ENCODE assay signal across 1 cellular context in the genomic region with DNA sequence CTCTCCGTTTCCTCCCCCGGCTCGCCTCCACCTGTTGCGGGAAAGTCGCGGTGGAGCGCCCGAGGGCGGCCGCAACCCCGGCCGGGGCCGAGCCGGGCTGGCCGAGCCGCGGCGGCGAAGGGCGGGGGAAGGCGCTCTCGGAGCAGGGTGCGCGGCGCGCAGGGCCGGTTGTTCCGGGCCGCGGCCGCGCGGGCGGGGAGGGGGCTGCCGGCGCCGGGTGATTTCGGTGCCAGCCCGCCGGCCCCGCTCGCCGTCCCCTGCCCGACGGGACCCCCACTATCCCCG.
TF ChIP-seq lines count a peak whose summit lies in the region.

No MANE protein-coding gene starts in this region.

TF ChIP-seq in HepG2, 621 proteins besides CTCF, POLR2A, EP300 and RAD21 (continued from another document):
- TF ChIP-seq EED (CRISPR knock-in tag; IDR thresholded peaks at IDR 0.05) (no peak), TARDBP (CRISPR knock-in tag; IDR thresholded peaks at IDR 0.05) (no peak), ZNF30 (CRISPR knock-in tag; IDR thresholded peaks at IDR 0.05) (no peak), SP140L (CRISPR knock-in tag; IDR thresholded peaks at IDR 0.05; ENCODE audit: borderline replicate concordance) (no peak), TOE1 (CRISPR knock-in tag; IDR thresholded peaks at IDR 0.05) (no peak), ETV6 (CRISPR knock-in tag; conservative IDR thresholded peaks at IDR 0.05) (no peak), ZFX (CRISPR knock-in tag; IDR thresholded peaks at IDR 0.05; ENCODE audit: low read depth) (no peak), FIP1L1 (IDR thresholded peaks at IDR 0.05; ENCODE audit: borderline replicate concordance, insufficient read depth, low read depth, low read length) (no peak), ZNF749 (CRISPR knock-in tag; IDR thresholded peaks at IDR 0.05; ENCODE audit: borderline replicate concordance) (no peak), ZNF136 (CRISPR knock-in tag; IDR thresholded peaks at IDR 0.05; ENCODE audit: low read depth) (no peak)
- TF ChIP-seq, protein P1, sequence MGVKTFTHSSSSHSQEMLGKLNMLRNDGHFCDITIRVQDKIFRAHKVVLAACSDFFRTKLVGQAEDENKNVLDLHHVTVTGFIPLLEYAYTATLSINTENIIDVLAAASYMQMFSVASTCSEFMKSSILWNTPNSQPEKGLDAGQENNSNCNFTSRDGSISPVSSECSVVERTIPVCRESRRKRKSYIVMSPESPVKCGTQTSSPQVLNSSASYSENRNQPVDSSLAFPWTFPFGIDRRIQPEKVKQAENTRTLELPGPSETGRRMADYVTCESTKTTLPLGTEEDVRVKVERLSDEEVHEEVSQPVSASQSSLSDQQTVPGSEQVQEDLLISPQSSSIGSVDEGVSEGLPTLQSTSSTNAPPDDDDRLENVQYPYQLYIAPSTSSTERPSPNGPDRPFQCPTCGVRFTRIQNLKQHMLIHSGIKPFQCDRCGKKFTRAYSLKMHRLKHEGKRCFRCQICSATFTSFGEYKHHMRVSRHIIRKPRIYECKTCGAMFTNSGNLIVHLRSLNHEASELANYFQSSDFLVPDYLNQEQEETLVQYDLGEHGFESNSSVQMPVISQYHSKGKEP (CRISPR knock-in tag; IDR thresholded peaks at IDR 0.05): no peak
- TF ChIP-seq, protein P2, sequence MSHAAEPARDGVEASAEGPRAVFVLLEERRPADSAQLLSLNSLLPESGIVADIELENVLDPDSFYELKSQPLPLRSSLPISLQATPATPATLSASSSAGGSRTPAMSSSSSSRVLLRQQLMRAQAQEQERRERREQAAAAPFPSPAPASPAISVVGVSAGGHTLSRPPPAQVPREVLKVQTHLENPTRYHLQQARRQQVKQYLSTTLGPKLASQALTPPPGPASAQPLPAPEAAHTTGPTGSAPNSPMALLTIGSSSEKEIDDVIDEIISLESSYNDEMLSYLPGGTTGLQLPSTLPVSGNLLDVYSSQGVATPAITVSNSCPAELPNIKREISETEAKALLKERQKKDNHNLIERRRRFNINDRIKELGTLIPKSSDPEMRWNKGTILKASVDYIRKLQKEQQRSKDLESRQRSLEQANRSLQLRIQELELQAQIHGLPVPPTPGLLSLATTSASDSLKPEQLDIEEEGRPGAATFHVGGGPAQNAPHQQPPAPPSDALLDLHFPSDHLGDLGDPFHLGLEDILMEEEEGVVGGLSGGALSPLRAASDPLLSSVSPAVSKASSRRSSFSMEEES (CRISPR knock-in tag; IDR thresholded peaks at IDR 0.05): no peak
- TF ChIP-seq, protein P3, sequence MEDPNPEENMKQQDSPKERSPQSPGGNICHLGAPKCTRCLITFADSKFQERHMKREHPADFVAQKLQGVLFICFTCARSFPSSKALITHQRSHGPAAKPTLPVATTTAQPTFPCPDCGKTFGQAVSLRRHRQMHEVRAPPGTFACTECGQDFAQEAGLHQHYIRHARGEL (CRISPR knock-in tag; IDR thresholded peaks at IDR 0.05): no peak
